ENCODE assay signal across 8 cellular contexts in genomic region chr12:52203126-52203921, GRCh38. TPM values are rescaled to one million over a fixed set of nuclear protein-coding genes. Genes with fewer than 3 reads are reported as not detected.
DNase-seq lines count a peak whose midpoint lies in the region; ATAC-seq and TF ChIP-seq lines count a peak whose summit lies in the region.

No MANE protein-coding gene starts in this region.

- ATAC-seq in HG03039 (IDR thresholded peaks at IDR 0.05; ENCODE audit: unreplicated experiment) (no peak), GM19035 (IDR thresholded peaks at IDR 0.05; ENCODE audit: unreplicated experiment) (no peak)

- H3K79me2 ChIP-seq in osteoblast (ENCODE audit: insufficient read depth, low read length): no peaks in the 10 kb centered on the region

- no peaks in the 10 kb centered on the region for H4K20me1 ChIP-seq in osteoblast (ENCODE audit: insufficient read depth, low read length)

- peak overlapping the region; percentile 87 for H3K27ac ChIP-seq in osteoblast (ENCODE audit: low read depth, low read length)

- TF ChIP-seq CTCF in fibroblast of villous mesenchyme (IDR thresholded peaks at IDR 0.05; ENCODE audit: insufficient read depth, low read depth, low read length): no peak
- no peak for TF ChIP-seq CTCF in osteoblast (IDR thresholded peaks at IDR 0.05; ENCODE audit: extremely low read depth, low read depth, low read length)

- no peaks in the 10 kb centered on the region for H3K27me3 ChIP-seq in osteoblast (ENCODE audit: insufficient read depth, low read length)

- DNase-seq in CD1c-positive myeloid dendritic cell (ENCODE audit: extremely low spot score) (peak; percentile 95), Kasumi-1 (lab: John Stamatoyannopoulos, UW) (peak; percentile 92 to 94), SKM-1 (lab: John Stamatoyannopoulos, UW; ENCODE audit: unreplicated experiment) (peak; percentile 78), fibroblast of villous mesenchyme (ENCODE audit: low read depth) (peak; percentile 68), osteoblast (ENCODE audit: insufficient read length, low spot score, missing footprints) (peak; percentile 94), DMS79 treated with DMSO at 0.1 percent for 48 hours (lab: John Stamatoyannopoulos, UW) (no peak)

- H3K4me3 ChIP-seq in fibroblast of villous mesenchyme (ENCODE audit: low read depth, low read length) (no peak overlapping the region), osteoblast (ENCODE audit: insufficient read depth, low read length) (peak overlapping the region; percentile 56)

- no peaks in the 10 kb centered on the region for H3K36me3 ChIP-seq in osteoblast (ENCODE audit: insufficient read depth, low read length)

- peaks cover 62% of the 10 kb centered on the region for H3K4me1 ChIP-seq in osteoblast (ENCODE audit: insufficient read depth, low read length)

- no peak overlapping the region for H2AFZ ChIP-seq in osteoblast (ENCODE audit: low read length)

- H3K4me2 ChIP-seq in osteoblast (ENCODE audit: insufficient read depth, low read length): peak overlapping the region; percentile 61

- H3K9me3 ChIP-seq in osteoblast (ENCODE audit: low read depth, low read length): no peaks in the 10 kb centered on the region

RNA-seq across cellular contexts. Expression of gene KRT80, which starts 11.5 kb away (rescaled TPM):
- total RNA-seq in fibroblast of villous mesenchyme (0.32 and 1.3 TPM in 2 replicates), osteoblast (0.59 and 0.72 TPM in 2 replicates)

RNA-seq across cellular contexts. Expression of gene KRT7, which starts 29.7 kb away (rescaled TPM):
- 20.6 and 36.7 TPM in 2 replicates for total RNA-seq in fibroblast of villous mesenchyme
- 20.9 and 27.9 TPM in 2 replicates for total RNA-seq in osteoblast
